In the genomic region with DNA sequence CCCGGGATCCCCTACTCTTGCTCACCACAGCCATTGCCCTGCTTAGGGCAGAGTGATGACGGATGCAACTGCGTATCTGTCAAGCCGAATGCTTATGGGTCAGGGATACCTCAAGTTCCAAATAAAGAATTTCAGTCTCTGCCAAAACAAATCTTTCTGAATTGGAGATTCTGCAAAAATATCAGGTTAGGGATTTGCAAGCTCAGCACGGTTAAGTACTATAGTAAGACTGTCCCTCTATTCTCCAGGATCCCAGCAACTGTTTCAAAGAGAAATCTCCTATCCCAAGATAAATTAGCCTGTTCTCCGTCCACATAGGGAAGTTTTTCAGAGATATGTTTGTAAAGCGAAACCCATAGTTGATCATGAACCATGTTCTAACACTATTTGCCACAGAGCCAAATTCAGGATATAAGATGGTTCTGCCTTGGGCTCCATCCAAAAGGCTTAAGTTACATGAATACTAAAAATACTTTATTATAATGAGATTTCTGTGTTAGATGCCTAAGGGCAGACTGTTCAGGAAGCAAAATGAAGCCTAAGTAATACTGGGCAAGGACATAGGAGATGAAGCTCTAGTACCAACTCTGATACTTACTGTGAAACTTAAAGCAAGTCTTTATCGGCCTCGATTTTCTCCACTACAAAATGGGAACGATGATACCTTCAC, we compare ENCODE assay signal across 20 cellular contexts.
DNase-seq lines count a peak whose midpoint lies in the region; ATAC-seq and TF ChIP-seq lines count a peak whose summit lies in the region.
"Had no signal": no experiment of that assay in that cellular context is flagged by ENCODE, and none has a peak within 500 bp of the region (broad histone marks: within the 10 kb centered on the region; RNA-seq: fewer than 3 reads in every experiment).

No MANE protein-coding gene starts in this region.

- ATAC-seq in natural killer cell (peak in 2 of 3 donors; percentile 24 to 76), GM19455 (IDR thresholded peaks at IDR 0.05; ENCODE audit: unreplicated experiment) (no peak)
- ATAC-seq in natural killer cell treated with Interleukin-12 subunit alpha and Interleukin-12 subunit beta and Interleukin-15 and Interleukin-18, amount 100 ng/mL, for 72 hours, result no peak
- ATAC-seq: effector memory CD8-positive, alpha-beta T cell had no signal

- intact Hi-C loops in natural killer cell (cut with micrococcal nuclease), result no loop called here

- H3K27me3 Mint-ChIP-seq in natural killer cell (ENCODE audit: low read depth in 2 of 2), result peaks cover 6 to 8% of the 10 kb centered on the region in 2 donors
- H3K27me3 Mint-ChIP-seq in natural killer cell treated with Interleukin-12 subunit alpha and Interleukin-12 subunit beta and Interleukin-15 and Interleukin-18, amount 100 ng/mL, for 72 hours, result peaks cover 0 to 10% of the 10 kb centered on the region in 2 donors
- H3K27me3 Mint-ChIP-seq: effector memory CD8-positive, alpha-beta T cell had no signal

- no peaks in the 10 kb centered on the region for H3K36me3 Mint-ChIP-seq in natural killer cell
- no peaks in the 10 kb centered on the region for H3K36me3 Mint-ChIP-seq in natural killer cell treated with Interleukin-12 subunit alpha and Interleukin-12 subunit beta and Interleukin-15 and Interleukin-18, amount 100 ng/mL, for 72 hours
- H3K36me3 Mint-ChIP-seq: CD14-positive monocyte had no signal

- DNase-seq in natural killer cell (no peak), foreskin melanocyte (peak; percentile 53), HUDEP-2 (lab: John Stamatoyannopoulos, UW; ENCODE audit: unreplicated experiment in 76 of 76) (no peak), NCI-H1436 (lab: John Stamatoyannopoulos, UW) (no peak), NCI-H187 treated with DMSO at 0.1 percent for 48 hours (lab: John Stamatoyannopoulos, UW) (no peak)
- no peak for DNase-seq in natural killer cell treated with Interleukin-12 subunit alpha and Interleukin-12 subunit beta and Interleukin-15 and Interleukin-18, amount 100 ng/mL, for 72 hours (ENCODE audit: low spot score)
- DNase-seq: activated CD4-positive, alpha-beta T cell treated with anti-CD3 and anti-CD28 coated beads for 1 hour; central memory CD4-positive, alpha-beta T cell; effector memory CD8-positive, alpha-beta T cell; HFFc6; Karpas-422; left colon; NCI-H1417 treated with DMSO at 0.1 percent for 48 hours; NCI-H2227 treated with DMSO at 0.1 percent for 48 hours; PC-9; small intestine; stimulated activated CD4-positive, alpha-beta T cell treated with anti-CD3 and anti-CD28 coated beads, Interleukin-4, amount 100 ng/mL, for 24 hours had no signal

- no peak for TF ChIP-seq CTCF in natural killer cell (IDR thresholded peaks at IDR 0.05)

- H3K27ac Mint-ChIP-seq in natural killer cell, result no peak overlapping the region
- H3K27ac Mint-ChIP-seq in natural killer cell treated with Interleukin-12 subunit alpha and Interleukin-12 subunit beta and Interleukin-15 and Interleukin-18, amount 100 ng/mL, for 72 hours, result no peak overlapping the region
- H3K27ac Mint-ChIP-seq: HFFc6 had no signal

- no peaks in the 10 kb centered on the region for H3K27me3 ChIP-seq in rectal smooth muscle tissue (ENCODE audit: control insufficient read depth, insufficient read depth, low read length)

- no peaks in the 10 kb centered on the region for H3K36me3 ChIP-seq in rectal smooth muscle tissue (ENCODE audit: control insufficient read depth, insufficient read depth, low read length)

- H3K4me3 Mint-ChIP-seq in natural killer cell, result no peak overlapping the region
- no peak overlapping the region for H3K4me3 Mint-ChIP-seq in natural killer cell treated with Interleukin-12 subunit alpha and Interleukin-12 subunit beta and Interleukin-15 and Interleukin-18, amount 100 ng/mL, for 72 hours
- H3K4me3 Mint-ChIP-seq: CD14-positive monocyte; effector memory CD8-positive, alpha-beta T cell; HFFc6 had no signal

- H3K4me3 ChIP-seq in rectal smooth muscle tissue (ENCODE audit: low read length), result no peak overlapping the region
- H3K4me3 ChIP-seq: PC-9 had no signal

- H3K4me1 Mint-ChIP-seq in natural killer cell, result peaks cover 31 to 33% of the 10 kb centered on the region in 2 donors
- peaks cover 22% of the 10 kb centered on the region in 2 donors for H3K4me1 Mint-ChIP-seq in natural killer cell treated with Interleukin-12 subunit alpha and Interleukin-12 subunit beta and Interleukin-15 and Interleukin-18, amount 100 ng/mL, for 72 hours (ENCODE audit: low read depth in 2 of 2)

- H3K9me3 Mint-ChIP-seq in natural killer cell, result no peaks in the 10 kb centered on the region
- H3K9me3 Mint-ChIP-seq in natural killer cell treated with Interleukin-12 subunit alpha and Interleukin-12 subunit beta and Interleukin-15 and Interleukin-18, amount 100 ng/mL, for 72 hours, result no peaks in the 10 kb centered on the region
- H3K9me3 Mint-ChIP-seq: CD14-positive monocyte; effector memory CD8-positive, alpha-beta T cell; HFFc6 had no signal

- H3K4me1 ChIP-seq in rectal smooth muscle tissue (ENCODE audit: control insufficient read depth, insufficient read depth, low read length), result peaks cover 27% of the 10 kb centered on the region

- H3K9ac ChIP-seq in rectal smooth muscle tissue (ENCODE audit: low read length), result no peak overlapping the region

- H3K27ac ChIP-seq in rectal smooth muscle tissue (ENCODE audit: low read depth, low read length), result peak overlapping the region; percentile 90
- H3K27ac ChIP-seq: PC-9 had no signal

Comparison
In these comparisons a context has a peak if more than half of its experiments do, and no peak if none do; other contexts are left out.
1. ATAC-seq: peak in natural killer cell (2 of 3); none in natural killer cell treated with Interleukin-12 subunit alpha and Interleukin-12 subunit beta and Interleukin-15 and Interleukin-18, amount 100 ng/mL, for 72 hours (0 of 2) and GM19455 (single experiment).